Comparison of ENCODE assay signal across 15 cellular contexts in the genomic region with DNA sequence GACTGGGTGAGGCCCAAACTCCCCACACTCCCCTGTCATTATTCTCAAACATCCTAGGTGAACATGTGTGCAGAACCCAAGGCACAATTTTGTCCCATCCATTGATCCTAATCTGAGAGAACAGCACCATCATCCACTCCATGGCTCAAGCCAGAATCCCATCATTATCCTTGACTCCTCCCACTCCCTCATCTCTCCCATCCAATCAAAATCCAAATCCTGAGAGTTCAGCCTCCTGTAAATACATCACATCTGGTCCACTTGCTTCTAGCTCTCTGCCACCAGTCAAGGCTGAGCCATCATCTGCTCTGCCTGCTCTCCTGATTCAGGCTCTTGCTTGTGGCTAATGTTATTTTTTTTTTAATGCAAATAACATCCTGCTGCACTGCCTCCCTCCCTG.
A peak's percentile ranks its signal among the peaks of the same experiment; 100 is the strongest.
DNase-seq lines count a peak whose midpoint lies in the region; ATAC-seq and TF ChIP-seq lines count a peak whose summit lies in the region.
"Had no signal": no experiment of that assay in that cellular context is flagged by ENCODE, and none has a peak within 500 bp of the region (broad histone marks: within the 10 kb centered on the region; RNA-seq: fewer than 3 reads in every experiment).

No MANE protein-coding gene starts in this region.

- peaks cover 7% of the 10 kb centered on the region; the same call in 1 of the 2 replicates for H3K27me3 Mint-ChIP-seq in WTC11 (ENCODE audit: low read depth)

- peaks cover 41% of the 10 kb centered on the region for H3K27me3 ChIP-seq in H7 (ENCODE audit: control insufficient read depth, insufficient read depth, low read length)

- H3K36me3 Mint-ChIP-seq in WTC11: no peaks in the 10 kb centered on the region
- H3K36me3 Mint-ChIP-seq: CD4-positive, alpha-beta memory T cell had no signal

- no peak overlapping the region for H3K4me3 ChIP-seq in H7 (ENCODE audit: insufficient read depth, low read depth, low read length)
- H3K4me3 ChIP-seq: HAP-1 had no signal

- ATAC-seq in WTC11 (peak; percentile 50; the same call in 1 of the 2 replicates), HG02759 (IDR thresholded peaks at IDR 0.05; ENCODE audit: unreplicated experiment) (no peak), HG02588 (IDR thresholded peaks at IDR 0.05; ENCODE audit: unreplicated experiment) (no peak)

- peaks cover 5% of the 10 kb centered on the region; the same call in 1 of the 2 replicates for H3K9me3 Mint-ChIP-seq in WTC11
- H3K9me3 Mint-ChIP-seq: HFFc6 had no signal

- no peak overlapping the region for H3K27ac Mint-ChIP-seq in WTC11
- H3K27ac Mint-ChIP-seq: B cell; CD4-positive, alpha-beta memory T cell; HFFc6 had no signal

- H3K36me3 ChIP-seq in H7 (replicated peaks; ENCODE audit: control insufficient read depth, insufficient read depth, low read length): no peaks in the 10 kb centered on the region
- H3K36me3 ChIP-seq: HAP-1 had no signal

- no peak for TF ChIP-seq CTCF in WTC11 (IDR thresholded peaks at IDR 0.05)

- H3K4me3 Mint-ChIP-seq in WTC11: no peak overlapping the region
- H3K4me3 Mint-ChIP-seq: B cell; CD4-positive, alpha-beta memory T cell; HFFc6 had no signal

- CTCF ChIA-PET in WTC11 (lab: Charles Lee): interaction anchor here (1.0 to 1.4 kb wide), 4 partner anchors 22 to 274 kb away, joined by 3 to 6 read pairs (median 4); no protein-coding TSS in a partner anchor

- H3K4me1 Mint-ChIP-seq in WTC11: no peaks in the 10 kb centered on the region
- H3K4me1 Mint-ChIP-seq: B cell; CD4-positive, alpha-beta memory T cell had no signal

- DNase-seq in H7 (peak; percentile 61), NCI-H1694 treated with DMSO at 0.1 percent for 48 hours (lab: John Stamatoyannopoulos, UW) (peak; percentile 56), WTC11 (ENCODE audit: low spot score) (no peak), iPS-NIHi7 (ENCODE audit: extremely low spot score) (peak; percentile 42), T-helper 9 cell (no peak), erythroblast (lab: John Stamatoyannopoulos, UW) (no peak)
- DNase-seq: CD4-positive, alpha-beta memory T cell; DND-41; GDM1; GOT3; HFFc6 had no signal

- TF ChIP-seq POLR2A in erythroblast (IDR thresholded peaks at IDR 0.05; ENCODE audit: low read length): no peak

- POLR2A ChIA-PET in WTC11 (lab: Charles Lee): interaction anchor here (0.6 kb wide), 1 partner anchor 30 kb away, joined by 3 read pairs; no protein-coding TSS in a partner anchor

TF ChIP-seq in WTC11, 78 proteins besides CTCF, POLR2A, EP300 and RAD21:
- no peak for TF ChIP-seq CREM (CRISPR knock-in tag; IDR thresholded peaks at IDR 0.05)
- TF ChIP-seq, protein P1, sequence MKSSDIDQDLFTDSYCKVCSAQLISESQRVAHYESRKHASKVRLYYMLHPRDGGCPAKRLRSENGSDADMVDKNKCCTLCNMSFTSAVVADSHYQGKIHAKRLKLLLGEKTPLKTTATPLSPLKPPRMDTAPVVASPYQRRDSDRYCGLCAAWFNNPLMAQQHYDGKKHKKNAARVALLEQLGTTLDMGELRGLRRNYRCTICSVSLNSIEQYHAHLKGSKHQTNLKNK (CRISPR knock-in tag; IDR thresholded peaks at IDR 0.05): no peak
- TF ChIP-seq ESRRA (CRISPR knock-in tag; IDR thresholded peaks at IDR 0.05; ENCODE audit: borderline replicate concordance): no peak
- no peak for TF ChIP-seq NFATC4 (CRISPR knock-in tag; IDR thresholded peaks at IDR 0.05)
- no peak for TF ChIP-seq NR2C2 (CRISPR knock-in tag; IDR thresholded peaks at IDR 0.05)
- TF ChIP-seq, protein P2, sequence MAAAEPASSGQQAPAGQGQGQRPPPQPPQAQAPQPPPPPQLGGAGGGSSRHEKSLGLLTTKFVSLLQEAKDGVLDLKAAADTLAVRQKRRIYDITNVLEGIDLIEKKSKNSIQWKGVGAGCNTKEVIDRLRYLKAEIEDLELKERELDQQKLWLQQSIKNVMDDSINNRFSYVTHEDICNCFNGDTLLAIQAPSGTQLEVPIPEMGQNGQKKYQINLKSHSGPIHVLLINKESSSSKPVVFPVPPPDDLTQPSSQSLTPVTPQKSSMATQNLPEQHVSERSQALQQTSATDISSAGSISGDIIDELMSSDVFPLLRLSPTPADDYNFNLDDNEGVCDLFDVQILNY (CRISPR knock-in tag; IDR thresholded peaks at IDR 0.05): no peak
- TF ChIP-seq, protein P3, sequence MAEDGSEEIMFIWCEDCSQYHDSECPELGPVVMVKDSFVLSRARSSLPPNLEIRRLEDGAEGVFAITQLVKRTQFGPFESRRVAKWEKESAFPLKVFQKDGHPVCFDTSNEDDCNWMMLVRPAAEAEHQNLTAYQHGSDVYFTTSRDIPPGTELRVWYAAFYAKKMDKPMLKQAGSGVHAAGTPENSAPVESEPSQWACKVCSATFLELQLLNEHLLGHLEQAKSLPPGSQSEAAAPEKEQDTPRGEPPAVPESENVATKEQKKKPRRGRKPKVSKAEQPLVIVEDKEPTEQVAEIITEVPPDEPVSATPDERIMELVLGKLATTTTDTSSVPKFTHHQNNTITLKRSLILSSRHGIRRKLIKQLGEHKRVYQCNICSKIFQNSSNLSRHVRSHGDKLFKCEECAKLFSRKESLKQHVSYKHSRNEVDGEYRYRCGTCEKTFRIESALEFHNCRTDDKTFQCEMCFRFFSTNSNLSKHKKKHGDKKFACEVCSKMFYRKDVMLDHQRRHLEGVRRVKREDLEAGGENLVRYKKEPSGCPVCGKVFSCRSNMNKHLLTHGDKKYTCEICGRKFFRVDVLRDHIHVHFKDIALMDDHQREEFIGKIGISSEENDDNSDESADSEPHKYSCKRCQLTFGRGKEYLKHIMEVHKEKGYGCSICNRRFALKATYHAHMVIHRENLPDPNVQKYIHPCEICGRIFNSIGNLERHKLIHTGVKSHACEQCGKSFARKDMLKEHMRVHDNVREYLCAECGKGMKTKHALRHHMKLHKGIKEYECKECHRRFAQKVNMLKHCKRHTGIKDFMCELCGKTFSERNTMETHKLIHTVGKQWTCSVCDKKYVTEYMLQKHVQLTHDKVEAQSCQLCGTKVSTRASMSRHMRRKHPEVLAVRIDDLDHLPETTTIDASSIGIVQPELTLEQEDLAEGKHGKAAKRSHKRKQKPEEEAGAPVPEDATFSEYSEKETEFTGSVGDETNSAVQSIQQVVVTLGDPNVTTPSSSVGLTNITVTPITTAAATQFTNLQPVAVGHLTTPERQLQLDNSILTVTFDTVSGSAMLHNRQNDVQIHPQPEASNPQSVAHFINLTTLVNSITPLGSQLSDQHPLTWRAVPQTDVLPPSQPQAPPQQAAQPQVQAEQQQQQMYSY (CRISPR knock-in tag; IDR thresholded peaks at IDR 0.05): no peak
- TF ChIP-seq, protein P4, sequence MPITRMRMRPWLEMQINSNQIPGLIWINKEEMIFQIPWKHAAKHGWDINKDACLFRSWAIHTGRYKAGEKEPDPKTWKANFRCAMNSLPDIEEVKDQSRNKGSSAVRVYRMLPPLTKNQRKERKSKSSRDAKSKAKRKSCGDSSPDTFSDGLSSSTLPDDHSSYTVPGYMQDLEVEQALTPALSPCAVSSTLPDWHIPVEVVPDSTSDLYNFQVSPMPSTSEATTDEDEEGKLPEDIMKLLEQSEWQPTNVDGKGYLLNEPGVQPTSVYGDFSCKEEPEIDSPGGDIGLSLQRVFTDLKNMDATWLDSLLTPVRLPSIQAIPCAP (CRISPR knock-in tag; IDR thresholded peaks at IDR 0.05): no peak
- no peak for TF ChIP-seq NFE2L1 (CRISPR knock-in tag; IDR thresholded peaks at IDR 0.05)

Comparison
In these comparisons a context has a peak if more than half of its experiments do, and no peak if none do; other contexts are left out.
1. DNase-seq: peak in H7 (single experiment), NCI-H1694 treated with DMSO at 0.1 percent for 48 hours (single experiment) and iPS-NIHi7 (single experiment); none in WTC11 (single experiment), T-helper 9 cell (single experiment) and erythroblast (0 of 2).